Comparison of ENCODE assay signal across 1 cellular context in genomic region chr17:27560668-27561067, GRCh38.
TF ChIP-seq lines count a peak whose summit lies in the region.

No MANE protein-coding gene starts in this region.

TF ChIP-seq in HepG2, 621 proteins besides CTCF, POLR2A, EP300 and RAD21 (continued from another document):
- TF ChIP-seq, protein P1, sequence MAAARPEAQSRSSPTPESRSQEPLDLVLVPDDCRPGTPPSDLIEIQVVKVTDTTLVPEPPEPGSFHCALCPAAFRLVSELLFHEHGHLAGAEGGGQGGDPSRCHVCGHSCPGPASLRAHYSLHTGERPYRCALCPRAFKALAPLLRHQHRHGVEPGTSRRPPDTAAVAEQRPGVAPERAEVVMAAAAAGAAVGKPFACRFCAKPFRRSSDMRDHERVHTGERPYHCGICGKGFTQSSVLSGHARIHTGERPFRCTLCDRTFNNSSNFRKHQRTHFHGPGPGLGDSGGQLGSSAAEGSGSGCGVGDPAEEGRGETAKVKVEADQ (CRISPR knock-in tag; IDR thresholded peaks at IDR 0.05; ENCODE audit: borderline replicate concordance), result no peak
- TF ChIP-seq ELF1 (CRISPR knock-in tag; IDR thresholded peaks at IDR 0.05), result no peak
- no peak for TF ChIP-seq CBFB (CRISPR knock-in tag; IDR thresholded peaks at IDR 0.05)
- TF ChIP-seq THYN1 (CRISPR knock-in tag; IDR thresholded peaks at IDR 0.05; ENCODE audit: borderline replicate concordance, low read depth), result no peak
- no peak for TF ChIP-seq ZNF770 (CRISPR knock-in tag; IDR thresholded peaks at IDR 0.05)
